Comparison of ENCODE assay signal across 15 cellular contexts in the genomic region with DNA sequence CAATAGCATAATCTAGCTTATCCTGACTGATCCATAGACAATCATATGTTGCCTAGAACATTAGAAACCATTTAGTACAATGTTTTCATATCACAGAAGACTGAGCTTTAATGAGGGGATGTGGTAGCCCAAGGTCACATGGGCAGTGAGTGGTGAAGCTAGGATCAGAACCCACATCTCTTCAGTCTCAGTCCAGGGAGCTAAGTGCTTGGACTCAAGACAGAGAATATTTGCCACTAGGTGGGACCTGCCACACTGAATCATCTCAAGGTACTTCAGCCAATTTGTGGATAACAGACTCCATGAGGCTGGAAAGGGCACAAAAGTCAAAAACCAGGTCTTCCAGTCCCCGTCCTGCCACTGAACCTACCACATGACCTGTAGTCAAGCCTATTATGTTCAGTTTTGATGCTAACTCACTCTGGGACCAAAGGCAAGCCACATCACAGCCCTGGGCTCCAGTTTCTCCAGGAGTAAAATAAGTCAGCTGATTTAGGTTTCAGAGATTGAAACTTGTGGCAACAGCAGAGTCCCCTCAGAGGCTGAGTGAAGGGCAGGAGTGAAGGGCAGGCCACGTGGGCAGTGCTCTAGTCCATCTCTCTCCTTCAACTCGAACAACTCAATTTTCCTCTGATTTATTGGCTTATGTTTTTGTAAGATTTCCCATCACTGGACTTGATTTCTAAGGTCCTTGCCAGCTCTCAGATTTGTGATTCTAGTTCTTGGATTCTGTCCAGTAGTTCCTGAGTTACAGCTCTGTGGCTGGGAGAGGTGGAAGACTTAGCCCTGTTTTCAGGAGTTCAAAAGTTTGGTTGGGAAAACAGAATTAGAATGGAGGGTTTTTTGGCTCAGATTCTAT.
DNase-seq lines count a peak whose midpoint lies in the region; ATAC-seq and TF ChIP-seq lines count a peak whose summit lies in the region.
"Had no signal": no experiment of that assay in that cellular context is flagged by ENCODE, and none has a peak within 500 bp of the region (broad histone marks: within the 10 kb centered on the region; RNA-seq: fewer than 3 reads in every experiment).

No MANE protein-coding gene starts in this region.

- H3K27me3 ChIP-seq in GM06990 (replicated peaks; ENCODE audit: control insufficient read depth, insufficient read depth, low read length) (no peaks in the 10 kb centered on the region), OCI-LY3 (ENCODE audit: low read depth, low read length) (no peaks in the 10 kb centered on the region)

- 63 to 68% methylated on average over 3 of the region's 3 CpGs for WGBS in lower leg skin, 2 donors

- H3K4me3 ChIP-seq in GM06990 (replicated peaks; ENCODE audit: low read depth, low read length) (no peak overlapping the region), OCI-LY3 (ENCODE audit: low read length) (no peak overlapping the region), lower leg skin (ENCODE audit: low read depth, poor library complexity, severe bottlenecking) (no peak overlapping the region)
- H3K4me3 ChIP-seq: HAP-1 had no signal

- intact Hi-C loops in lower leg skin (cut with DNase I; ENCODE audit: low total_unique reads): no loop called here

- no peak for DNase-seq in GM06990 (ENCODE audit: extremely low read depth, insufficient read length)
- peak; percentile 34 for DNase-seq in dedifferentiated amniotic fluid mesenchymal stem cell (ENCODE audit: extremely low spot score)
- no peak for DNase-seq in lower leg skin (ENCODE audit: low spot score in 2 of 2)
- no peak for DNase-seq in iPS-NIHi7 (ENCODE audit: extremely low spot score)
- no peak for DNase-seq in GM20000 (ENCODE audit: low spot score)
- DNase-seq: activated CD4-positive, alpha-beta T cell treated with anti-CD3 and anti-CD28 coated beads for 1 hour; activated effector memory CD4-positive, alpha-beta T cell treated with anti-CD3 and anti-CD28 coated beads, Interleukin-2, amount 50 U/mL, for 16 hours; C1 segment of cervical spinal cord; Karpas-422; NCI-H2227 treated with DMSO at 0.1 percent for 48 hours; small intestine had no signal

- ATAC-seq in GM18909 (IDR thresholded peaks at IDR 0.05; ENCODE audit: poor library complexity, unreplicated experiment): no peak

- TF ChIP-seq POLR2A in lower leg skin (IDR thresholded peaks at IDR 0.05): no peak

- H3K9ac ChIP-seq in OCI-LY3 (ENCODE audit: low read length): no peak overlapping the region

- no peaks in the 10 kb centered on the region for H3K36me3 Mint-ChIP-seq in nephron (ENCODE audit: low read depth)

- H3K4me3 Mint-ChIP-seq in nephron: no peak overlapping the region

- no peaks in the 10 kb centered on the region for H3K79me2 ChIP-seq in OCI-LY3 (ENCODE audit: low read length)

- H3K4me1 Mint-ChIP-seq in nephron: peaks cover 52% of the 10 kb centered on the region

- peak overlapping the region; percentile 92 to 98 (median 93) for H3K27ac Mint-ChIP-seq in nephron

- H3K9me3 Mint-ChIP-seq in nephron: no peaks in the 10 kb centered on the region

- no peak overlapping the region for H3K27ac ChIP-seq in OCI-LY3 (ENCODE audit: low read length)

- H2AFZ ChIP-seq in OCI-LY3 (ENCODE audit: low read depth, low read length): no peak overlapping the region

- TF ChIP-seq CTCF in GM06990 (IDR thresholded peaks at IDR 0.05; ENCODE audit: insufficient read depth, low read length, poor library complexity, severe bottlenecking) (peak; percentile 8), OCI-LY3 (IDR thresholded peaks at IDR 0.05; ENCODE audit: low read depth, low read length) (peak; percentile 32), nephron (IDR thresholded peaks at IDR 0.05; ENCODE audit: unreplicated experiment in 3 of 3) (no peak), lower leg skin (IDR thresholded peaks at IDR 0.05) (no peak), GM20000 (IDR thresholded peaks at IDR 0.05; ENCODE audit: extremely low read depth, missing control alignments) (no peak)

- no peaks in the 10 kb centered on the region for H4K20me1 ChIP-seq in OCI-LY3 (ENCODE audit: insufficient read depth, low read length)

- H3K27me3 Mint-ChIP-seq in nephron (ENCODE audit: low read depth): no peaks in the 10 kb centered on the region

- H3K9me3 ChIP-seq in OCI-LY3 (ENCODE audit: insufficient read depth, low read length): no peaks in the 10 kb centered on the region
- H3K9me3 ChIP-seq: HAP-1 had no signal

- H3K36me3 ChIP-seq in GM06990 (ENCODE audit: control insufficient read depth, insufficient read depth, low read length): no peaks in the 10 kb centered on the region; the same call in 1 of the 2 replicates
- peaks cover 10% of the 10 kb centered on the region for H3K36me3 ChIP-seq in OCI-LY3 (replicated peaks; ENCODE audit: low read depth, low read length)

- peaks cover 4% of the 10 kb centered on the region; the same call in 1 of the 2 replicates for H3K4me1 ChIP-seq in OCI-LY3 (ENCODE audit: low read length)
- H3K4me1 ChIP-seq: HAP-1 had no signal

- no peak overlapping the region for H3K4me2 ChIP-seq in OCI-LY3 (ENCODE audit: low read length)

Comparison
In these comparisons a context has a peak if more than half of its experiments do, and no peak if none do; other contexts are left out.
1. CTCF ChIP-seq: peak in GM06990 (single experiment) and OCI-LY3 (single experiment); none in nephron (0 of 3), lower leg skin (0 of 3) and GM20000 (single experiment).